9 cellular contexts compared by ENCODE assay signal in genomic region chr3:197354195-197355059, GRCh38. TPM values are rescaled to one million over a fixed set of nuclear protein-coding genes. Genes with fewer than 3 reads are reported as not detected.
DNase-seq lines count a peak whose midpoint lies in the region; ATAC-seq and TF ChIP-seq lines count a peak whose summit lies in the region.
"Had no signal": no experiment of that assay in that cellular context is flagged by ENCODE, and none has a peak within 500 bp of the region (broad histone marks: within the 10 kb centered on the region; RNA-seq: fewer than 3 reads in every experiment).

No MANE protein-coding gene starts in this region.

- H3K4me3 Mint-ChIP-seq in endothelial cell (ENCODE audit: unreplicated experiment): peak overlapping the region; percentile 17

- ATAC-seq in GM21367 (IDR thresholded peaks at IDR 0.05; ENCODE audit: unreplicated experiment) (no peak), HG02840 (IDR thresholded peaks at IDR 0.05; ENCODE audit: low FRiP score, unreplicated experiment) (no peak)

- no peaks in the 10 kb centered on the region for H3K27me3 ChIP-seq in ACC112 (ENCODE audit: insufficient read depth, low read length)

- H3K36me3 ChIP-seq in ACC112 (ENCODE audit: insufficient read depth, low read length): no peaks in the 10 kb centered on the region

- DNase-seq in NCI-H2107 treated with DMSO at 0.1 percent for 48 hours (lab: John Stamatoyannopoulos, UW; ENCODE audit: unreplicated experiment) (peak; percentile 61), endothelial cell (ENCODE audit: low spot score) (no peak), myocyte (ENCODE audit: low read depth) (peak; percentile 95), NCI-H226 (no peak)
- no peak for DNase-seq in activated naive CD4-positive, alpha-beta T cell treated with anti-CD3 and anti-CD28 coated beads, Interleukin-2, amount 50 U/mL, for 16 hours
- DNase-seq: NCI-H1092 treated with DMSO at 0.1 percent for 48 hours had no signal

- no peak for TF ChIP-seq CTCF in endothelial cell (IDR thresholded peaks at IDR 0.05; ENCODE audit: unreplicated experiment)

- H3K27me3 Mint-ChIP-seq in endothelial cell (ENCODE audit: unreplicated experiment): peaks cover 8% of the 10 kb centered on the region

- peak overlapping the region; percentile 45 for H2AFZ ChIP-seq in ACC112 (ENCODE audit: low read length, unreplicated experiment)

- H3K4me1 Mint-ChIP-seq in endothelial cell (ENCODE audit: unreplicated experiment): peaks cover 15% of the 10 kb centered on the region

- no peak overlapping the region for H3K27ac ChIP-seq in ACC112 (ENCODE audit: low read depth, low read length)

- peaks cover 3% of the 10 kb centered on the region for H3K9me3 Mint-ChIP-seq in endothelial cell (ENCODE audit: unreplicated experiment)

- no peaks in the 10 kb centered on the region for H3K79me2 ChIP-seq in ACC112 (ENCODE audit: control insufficient read depth, insufficient read depth, low read length, unreplicated experiment)

- H3K4me3 ChIP-seq in ACC112 (ENCODE audit: low read depth, low read length): 0 out of 2 replicates have a peak overlapping the region, but pooled peaks have one; percentile 1

- peaks cover 9% of the 10 kb centered on the region for H3K36me3 Mint-ChIP-seq in endothelial cell (ENCODE audit: low read depth, unreplicated experiment)

- H3K27ac Mint-ChIP-seq in endothelial cell (ENCODE audit: unreplicated experiment): no peak overlapping the region

- H3K4me1 ChIP-seq in ACC112 (ENCODE audit: control insufficient read depth, insufficient read depth, low read length, unreplicated experiment): peaks cover 4% of the 10 kb centered on the region

RNA-seq across cellular contexts. Expression of gene DLG1, which starts 56.0 kb away (rescaled TPM):
- total RNA-seq in endothelial cell (ENCODE audit: unreplicated experiment) (75.5 TPM), myocyte (76.9 and 80.7 TPM in 2 replicates)
- polyA plus RNA-seq in myocyte (2012): 60.3 TPM

Comparison
In these comparisons a context has a peak if more than half of its experiments do, and no peak if none do; other contexts are left out.
1. DNase-seq: peak in NCI-H2107 treated with DMSO at 0.1 percent for 48 hours (single experiment) and myocyte (single experiment); none in endothelial cell (single experiment), NCI-H226 (single experiment) and activated naive CD4-positive, alpha-beta T cell treated with anti-CD3 and anti-CD28 coated beads, Interleukin-2, amount 50 U/mL, for 16 hours (single experiment).